ENCODE assay signal across 1 cellular context in the genomic region with DNA sequence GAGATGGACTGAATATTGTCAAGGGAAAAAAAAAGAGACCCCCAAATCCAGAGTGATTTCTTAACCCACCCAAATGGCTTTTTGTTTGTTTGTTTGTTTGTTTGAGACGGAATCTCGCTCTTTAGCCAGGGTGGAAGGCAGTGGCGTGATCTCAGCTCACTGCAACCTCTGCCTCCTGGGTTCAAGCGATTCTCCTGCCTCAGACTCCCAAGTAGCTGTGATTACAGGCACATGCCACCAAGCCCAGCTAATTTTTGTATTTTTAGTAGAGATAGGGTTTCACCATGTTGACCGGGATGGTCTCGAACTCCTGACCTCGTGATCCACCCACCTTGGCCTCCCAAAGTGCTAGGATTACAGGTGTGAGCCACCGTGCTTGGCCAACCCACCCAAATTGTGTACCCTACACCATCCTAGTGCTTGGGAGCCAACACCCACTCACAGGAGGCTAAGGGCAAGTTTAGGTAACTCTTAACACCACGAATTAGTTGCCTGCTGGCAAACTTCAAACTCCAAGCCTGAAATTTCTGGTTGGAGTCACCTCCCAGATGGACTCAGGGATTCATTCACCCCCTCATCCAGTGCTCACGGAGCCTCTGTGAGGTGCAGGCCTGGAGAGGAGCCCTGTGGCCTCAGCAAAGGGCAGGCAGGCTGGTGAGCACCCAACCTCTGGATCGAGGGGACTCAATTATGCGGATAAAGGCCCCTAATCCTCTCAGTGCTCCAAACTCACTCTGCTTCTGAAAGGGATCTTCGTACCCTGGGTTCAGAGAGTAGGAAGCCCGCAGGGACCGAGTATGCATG.
TF ChIP-seq lines count a peak whose summit lies in the region.

No MANE protein-coding gene starts in this region.

TF ChIP-seq in HepG2, 621 proteins besides CTCF, POLR2A, EP300 and RAD21:
- TF ChIP-seq, protein P1, sequence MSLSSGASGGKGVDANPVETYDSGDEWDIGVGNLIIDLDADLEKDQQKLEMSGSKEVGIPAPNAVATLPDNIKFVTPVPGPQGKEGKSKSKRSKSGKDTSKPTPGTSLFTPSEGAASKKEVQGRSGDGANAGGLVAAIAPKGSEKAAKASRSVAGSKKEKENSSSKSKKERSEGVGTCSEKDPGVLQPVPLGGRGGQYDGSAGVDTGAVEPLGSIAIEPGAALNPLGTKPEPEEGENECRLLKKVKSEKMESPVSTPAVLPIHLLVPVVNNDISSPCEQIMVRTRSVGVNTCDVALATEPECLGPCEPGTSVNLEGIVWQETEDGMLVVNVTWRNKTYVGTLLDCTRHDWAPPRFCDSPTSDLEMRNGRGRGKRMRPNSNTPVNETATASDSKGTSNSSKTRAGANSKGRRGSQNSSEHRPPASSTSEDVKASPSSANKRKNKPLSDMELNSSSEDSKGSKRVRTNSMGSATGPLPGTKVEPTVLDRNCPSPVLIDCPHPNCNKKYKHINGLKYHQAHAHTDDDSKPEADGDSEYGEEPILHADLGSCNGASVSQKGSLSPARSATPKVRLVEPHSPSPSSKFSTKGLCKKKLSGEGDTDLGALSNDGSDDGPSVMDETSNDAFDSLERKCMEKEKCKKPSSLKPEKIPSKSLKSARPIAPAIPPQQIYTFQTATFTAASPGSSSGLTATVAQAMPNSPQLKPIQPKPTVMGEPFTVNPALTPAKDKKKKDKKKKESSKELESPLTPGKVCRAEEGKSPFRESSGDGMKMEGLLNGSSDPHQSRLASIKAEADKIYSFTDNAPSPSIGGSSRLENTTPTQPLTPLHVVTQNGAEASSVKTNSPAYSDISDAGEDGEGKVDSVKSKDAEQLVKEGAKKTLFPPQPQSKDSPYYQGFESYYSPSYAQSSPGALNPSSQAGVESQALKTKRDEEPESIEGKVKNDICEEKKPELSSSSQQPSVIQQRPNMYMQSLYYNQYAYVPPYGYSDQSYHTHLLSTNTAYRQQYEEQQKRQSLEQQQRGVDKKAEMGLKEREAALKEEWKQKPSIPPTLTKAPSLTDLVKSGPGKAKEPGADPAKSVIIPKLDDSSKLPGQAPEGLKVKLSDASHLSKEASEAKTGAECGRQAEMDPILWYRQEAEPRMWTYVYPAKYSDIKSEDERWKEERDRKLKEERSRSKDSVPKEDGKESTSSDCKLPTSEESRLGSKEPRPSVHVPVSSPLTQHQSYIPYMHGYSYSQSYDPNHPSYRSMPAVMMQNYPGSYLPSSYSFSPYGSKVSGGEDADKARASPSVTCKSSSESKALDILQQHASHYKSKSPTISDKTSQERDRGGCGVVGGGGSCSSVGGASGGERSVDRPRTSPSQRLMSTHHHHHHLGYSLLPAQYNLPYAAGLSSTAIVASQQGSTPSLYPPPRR (CRISPR knock-in tag; IDR thresholded peaks at IDR 0.05; ENCODE audit: borderline replicate concordance), result no peak
- no peak for TF ChIP-seq NR2C2 (CRISPR knock-in tag; IDR thresholded peaks at IDR 0.05; ENCODE audit: borderline replicate concordance)
- TF ChIP-seq ZIK1 (CRISPR knock-in tag; IDR thresholded peaks at IDR 0.05; ENCODE audit: borderline replicate concordance, low read depth), result no peak
- TF ChIP-seq, protein P2, sequence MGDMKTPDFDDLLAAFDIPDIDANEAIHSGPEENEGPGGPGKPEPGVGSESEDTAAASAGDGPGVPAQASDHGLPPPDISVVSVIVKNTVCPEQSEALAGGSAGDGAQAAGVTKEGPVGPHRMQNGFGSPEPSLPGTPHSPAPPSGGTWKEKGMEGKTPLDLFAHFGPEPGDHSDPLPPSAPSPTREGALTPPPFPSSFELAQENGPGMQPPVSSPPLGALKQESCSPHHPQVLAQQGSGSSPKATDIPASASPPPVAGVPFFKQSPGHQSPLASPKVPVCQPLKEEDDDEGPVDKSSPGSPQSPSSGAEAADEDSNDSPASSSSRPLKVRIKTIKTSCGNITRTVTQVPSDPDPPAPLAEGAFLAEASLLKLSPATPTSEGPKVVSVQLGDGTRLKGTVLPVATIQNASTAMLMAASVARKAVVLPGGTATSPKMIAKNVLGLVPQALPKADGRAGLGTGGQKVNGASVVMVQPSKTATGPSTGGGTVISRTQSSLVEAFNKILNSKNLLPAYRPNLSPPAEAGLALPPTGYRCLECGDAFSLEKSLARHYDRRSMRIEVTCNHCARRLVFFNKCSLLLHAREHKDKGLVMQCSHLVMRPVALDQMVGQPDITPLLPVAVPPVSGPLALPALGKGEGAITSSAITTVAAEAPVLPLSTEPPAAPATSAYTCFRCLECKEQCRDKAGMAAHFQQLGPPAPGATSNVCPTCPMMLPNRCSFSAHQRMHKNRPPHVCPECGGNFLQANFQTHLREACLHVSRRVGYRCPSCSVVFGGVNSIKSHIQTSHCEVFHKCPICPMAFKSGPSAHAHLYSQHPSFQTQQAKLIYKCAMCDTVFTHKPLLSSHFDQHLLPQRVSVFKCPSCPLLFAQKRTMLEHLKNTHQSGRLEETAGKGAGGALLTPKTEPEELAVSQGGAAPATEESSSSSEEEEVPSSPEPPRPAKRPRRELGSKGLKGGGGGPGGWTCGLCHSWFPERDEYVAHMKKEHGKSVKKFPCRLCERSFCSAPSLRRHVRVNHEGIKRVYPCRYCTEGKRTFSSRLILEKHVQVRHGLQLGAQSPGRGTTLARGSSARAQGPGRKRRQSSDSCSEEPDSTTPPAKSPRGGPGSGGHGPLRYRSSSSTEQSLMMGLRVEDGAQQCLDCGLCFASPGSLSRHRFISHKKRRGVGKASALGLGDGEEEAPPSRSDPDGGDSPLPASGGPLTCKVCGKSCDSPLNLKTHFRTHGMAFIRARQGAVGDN (CRISPR knock-in tag; IDR thresholded peaks at IDR 0.05), result peak; percentile 64
- TF ChIP-seq, protein P3, sequence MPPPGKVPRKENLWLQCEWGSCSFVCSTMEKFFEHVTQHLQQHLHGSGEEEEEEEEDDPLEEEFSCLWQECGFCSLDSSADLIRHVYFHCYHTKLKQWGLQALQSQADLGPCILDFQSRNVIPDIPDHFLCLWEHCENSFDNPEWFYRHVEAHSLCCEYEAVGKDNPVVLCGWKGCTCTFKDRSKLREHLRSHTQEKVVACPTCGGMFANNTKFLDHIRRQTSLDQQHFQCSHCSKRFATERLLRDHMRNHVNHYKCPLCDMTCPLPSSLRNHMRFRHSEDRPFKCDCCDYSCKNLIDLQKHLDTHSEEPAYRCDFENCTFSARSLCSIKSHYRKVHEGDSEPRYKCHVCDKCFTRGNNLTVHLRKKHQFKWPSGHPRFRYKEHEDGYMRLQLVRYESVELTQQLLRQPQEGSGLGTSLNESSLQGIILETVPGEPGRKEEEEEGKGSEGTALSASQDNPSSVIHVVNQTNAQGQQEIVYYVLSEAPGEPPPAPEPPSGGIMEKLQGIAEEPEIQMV (CRISPR knock-in tag; IDR thresholded peaks at IDR 0.05; ENCODE audit: low read depth), result no peak
- TF ChIP-seq, protein P4, sequence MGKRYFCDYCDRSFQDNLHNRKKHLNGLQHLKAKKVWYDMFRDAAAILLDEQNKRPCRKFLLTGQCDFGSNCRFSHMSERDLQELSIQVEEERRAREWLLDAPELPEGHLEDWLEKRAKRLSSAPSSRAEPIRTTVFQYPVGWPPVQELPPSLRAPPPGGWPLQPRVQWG (CRISPR knock-in tag; IDR thresholded peaks at IDR 0.05; ENCODE audit: borderline replicate concordance, low read depth), result no peak
- TF ChIP-seq HNF4G (IDR thresholded peaks at IDR 0.05; ENCODE audit: borderline replicate concordance, low read depth, low read length), result peak; percentile 22; the same call in 1 of the 2 replicates
- TF ChIP-seq HNF4G (CRISPR knock-in tag; IDR thresholded peaks at IDR 0.05; ENCODE audit: borderline replicate concordance, low read depth), result no peak
- TF ChIP-seq RBM22 (optimal IDR thresholded peaks at IDR 0.05; ENCODE audit: low read length), result peak; percentile 48
- no peak for TF ChIP-seq ZNF33A (CRISPR knock-in tag; IDR thresholded peaks at IDR 0.05; ENCODE audit: borderline replicate concordance)
- 0 out of 2 replicates have a peak, but pooled peaks have one; percentile 9 for TF ChIP-seq FOXJ3 (CRISPR knock-in tag; IDR thresholded peaks at IDR 0.05; ENCODE audit: borderline replicate concordance)
- 0 out of 2 replicates have a peak, but pooled peaks have one; percentile 13 for TF ChIP-seq ZNF629 (CRISPR knock-in tag; conservative IDR thresholded peaks at IDR 0.05)
- TF ChIP-seq ARNT2 (CRISPR knock-in tag; IDR thresholded peaks at IDR 0.05; ENCODE audit: low read depth), result 0 out of 2 replicates have a peak, but pooled peaks have one; percentile 38
- 0 out of 2 replicates have a peak, but pooled peaks have one; percentile 39 for TF ChIP-seq SRY (CRISPR knock-in tag; IDR thresholded peaks at IDR 0.05)
- TF ChIP-seq HNF4A (CRISPR knock-in tag; IDR thresholded peaks at IDR 0.05), result peak; percentile 54
- TF ChIP-seq, protein P5, sequence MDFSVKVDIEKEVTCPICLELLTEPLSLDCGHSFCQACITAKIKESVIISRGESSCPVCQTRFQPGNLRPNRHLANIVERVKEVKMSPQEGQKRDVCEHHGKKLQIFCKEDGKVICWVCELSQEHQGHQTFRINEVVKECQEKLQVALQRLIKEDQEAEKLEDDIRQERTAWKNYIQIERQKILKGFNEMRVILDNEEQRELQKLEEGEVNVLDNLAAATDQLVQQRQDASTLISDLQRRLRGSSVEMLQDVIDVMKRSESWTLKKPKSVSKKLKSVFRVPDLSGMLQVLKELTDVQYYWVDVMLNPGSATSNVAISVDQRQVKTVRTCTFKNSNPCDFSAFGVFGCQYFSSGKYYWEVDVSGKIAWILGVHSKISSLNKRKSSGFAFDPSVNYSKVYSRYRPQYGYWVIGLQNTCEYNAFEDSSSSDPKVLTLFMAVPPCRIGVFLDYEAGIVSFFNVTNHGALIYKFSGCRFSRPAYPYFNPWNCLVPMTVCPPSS (IDR thresholded peaks at IDR 0.05), result no peak
- TF ChIP-seq, protein P6, sequence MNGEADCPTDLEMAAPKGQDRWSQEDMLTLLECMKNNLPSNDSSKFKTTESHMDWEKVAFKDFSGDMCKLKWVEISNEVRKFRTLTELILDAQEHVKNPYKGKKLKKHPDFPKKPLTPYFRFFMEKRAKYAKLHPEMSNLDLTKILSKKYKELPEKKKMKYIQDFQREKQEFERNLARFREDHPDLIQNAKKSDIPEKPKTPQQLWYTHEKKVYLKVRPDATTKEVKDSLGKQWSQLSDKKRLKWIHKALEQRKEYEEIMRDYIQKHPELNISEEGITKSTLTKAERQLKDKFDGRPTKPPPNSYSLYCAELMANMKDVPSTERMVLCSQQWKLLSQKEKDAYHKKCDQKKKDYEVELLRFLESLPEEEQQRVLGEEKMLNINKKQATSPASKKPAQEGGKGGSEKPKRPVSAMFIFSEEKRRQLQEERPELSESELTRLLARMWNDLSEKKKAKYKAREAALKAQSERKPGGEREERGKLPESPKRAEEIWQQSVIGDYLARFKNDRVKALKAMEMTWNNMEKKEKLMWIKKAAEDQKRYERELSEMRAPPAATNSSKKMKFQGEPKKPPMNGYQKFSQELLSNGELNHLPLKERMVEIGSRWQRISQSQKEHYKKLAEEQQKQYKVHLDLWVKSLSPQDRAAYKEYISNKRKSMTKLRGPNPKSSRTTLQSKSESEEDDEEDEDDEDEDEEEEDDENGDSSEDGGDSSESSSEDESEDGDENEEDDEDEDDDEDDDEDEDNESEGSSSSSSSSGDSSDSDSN (CRISPR knock-in tag; IDR thresholded peaks at IDR 0.05), result 0 out of 2 replicates have a peak, but pooled peaks have one; percentile 17
- TF ChIP-seq CENPT (CRISPR knock-in tag; IDR thresholded peaks at IDR 0.05; ENCODE audit: low read depth), result no peak
- peak; percentile 1 for TF ChIP-seq XRCC5 (optimal IDR thresholded peaks at IDR 0.05; ENCODE audit: low read length)
- peak; percentile 89 for TF ChIP-seq ZNF263 (CRISPR knock-in tag; IDR thresholded peaks at IDR 0.05)
- TF ChIP-seq ZNF678 (CRISPR knock-in tag; IDR thresholded peaks at IDR 0.05), result no peak
